13 cellular contexts compared by ENCODE assay signal in the genomic region with DNA sequence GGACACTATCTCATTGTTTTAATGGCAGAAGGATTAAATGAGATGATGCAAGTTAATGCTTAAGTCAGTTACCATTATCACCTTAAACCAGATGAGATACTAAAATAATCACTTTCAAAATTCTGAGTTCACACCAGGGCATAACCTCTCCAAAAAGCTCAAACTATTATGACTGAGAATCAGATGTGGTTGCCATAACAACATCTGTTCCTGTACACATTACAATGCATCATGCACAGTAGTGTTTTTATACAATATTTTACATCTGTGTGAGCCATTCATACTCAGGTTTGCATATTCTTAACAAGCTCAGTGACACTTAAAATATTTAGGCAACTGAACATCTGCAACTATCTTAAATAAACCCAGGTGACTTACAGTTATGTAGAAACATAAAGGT. TPM values are rescaled to one million over a fixed set of nuclear protein-coding genes. Genes with fewer than 3 reads are reported as not detected.
DNase-seq lines count a peak whose midpoint lies in the region; ATAC-seq and TF ChIP-seq lines count a peak whose summit lies in the region.
"Had no signal": no experiment of that assay in that cellular context is flagged by ENCODE, and none has a peak within 500 bp of the region (broad histone marks: within the 10 kb centered on the region; RNA-seq: fewer than 3 reads in every experiment).

No MANE protein-coding gene starts in this region.

- no peak for TF ChIP-seq CTCF in SK-N-SH (IDR thresholded peaks at IDR 0.05)
- TF ChIP-seq CTCF in fibroblast of villous mesenchyme (IDR thresholded peaks at IDR 0.05; ENCODE audit: insufficient read depth, low read depth, low read length) = no peak

- no peaks in the 10 kb centered on the region for H3K27me3 ChIP-seq in ACC112 (ENCODE audit: insufficient read depth, low read length)
- H3K27me3 ChIP-seq in SK-N-SH (ENCODE audit: insufficient read depth) = no peaks in the 10 kb centered on the region
- H3K27me3 ChIP-seq: cardiac muscle cell had no signal

- H3K79me2 ChIP-seq in ACC112 (ENCODE audit: control insufficient read depth, insufficient read depth, low read length, unreplicated experiment) = peaks cover 97% of the 10 kb centered on the region
- H3K79me2 ChIP-seq in SK-N-SH (ENCODE audit: insufficient read depth) = peaks cover 100% of the 10 kb centered on the region

- H3K9ac ChIP-seq in SK-N-SH = no peak overlapping the region; the same call in 1 of the 2 replicates

- no peaks in the 10 kb centered on the region for H3K9me3 ChIP-seq in SK-N-SH

- H2AFZ ChIP-seq in ACC112 (ENCODE audit: low read length, unreplicated experiment) (no peak overlapping the region), SK-N-SH (ENCODE audit: low read depth) (no peak overlapping the region)

- POLR2A ChIA-PET in SK-N-SH (lab: Yijun Ruan, JAX) = no interaction called here

- no peak for TF ChIP-seq EP300 in SK-N-SH (IDR thresholded peaks at IDR 0.05; ENCODE audit: borderline replicate concordance in 1 of 2, low read depth in 1 of 2, low read length in 1 of 2)

- H3K4me3 ChIP-seq in ACC112 (ENCODE audit: low read depth, low read length) (no peak overlapping the region), SK-N-SH (ENCODE audit: low read depth in 2 of 2, low read length in 1 of 2) (no peak overlapping the region), fibroblast of villous mesenchyme (ENCODE audit: low read depth, low read length) (no peak overlapping the region)
- H3K4me3 ChIP-seq: cardiac muscle cell had no signal

- H3K36me3 ChIP-seq in ACC112 (ENCODE audit: insufficient read depth, low read length) (no peaks in the 10 kb centered on the region), SK-N-SH (replicated peaks in 1 of 2; ENCODE audit: control insufficient read depth in 1 of 2, insufficient read depth in 2 of 2, low read length in 1 of 2) (peaks cover 46 to 52% of the 10 kb centered on the region in 2 experiments)

- CTCF ChIA-PET in SK-N-SH (lab: Yijun Ruan, JAX) = interaction anchor here (0.9 to 16.1 kb wide), 3 partner anchors 9 to 130 kb away, joined by 3 to 340 read pairs (median 58); a partner anchor contains a TSS

- no peak for DNase-seq in SK-N-SH
- DNase-seq in fibroblast of villous mesenchyme (ENCODE audit: low read depth) = peak; percentile 47
- no peak for DNase-seq in iPS-NIHi11 (ENCODE audit: low spot score)
- no peak for DNase-seq in NOMO-1 treated with dmso at 0.1 percent for 144 hours (lab: John Stamatoyannopoulos, UW; ENCODE audit: unreplicated experiment)
- DNase-seq: activated CD4-positive, alpha-beta T cell treated with anti-CD3 and anti-CD28 coated beads, Interleukin-2, amount 50 U/mL, for 1 hour; head of caudate nucleus; SHP77 had no signal

- peaks cover 27% of the 10 kb centered on the region for H3F3A ChIP-seq in SK-N-SH (replicated peaks; ENCODE audit: insufficient read depth)

- peaks cover 100% of the 10 kb centered on the region for H4K20me1 ChIP-seq in SK-N-SH (ENCODE audit: insufficient read depth)

- H3K9me2 ChIP-seq in SK-N-SH = no peaks in the 10 kb centered on the region

- ATAC-seq in GM18867 (IDR thresholded peaks at IDR 0.05; ENCODE audit: unreplicated experiment) (peak; percentile 42), GM21717 (IDR thresholded peaks at IDR 0.05; ENCODE audit: unreplicated experiment) (no peak), GM19452 (IDR thresholded peaks at IDR 0.05; ENCODE audit: unreplicated experiment) (no peak)

- H3K27ac ChIP-seq in ACC112 (ENCODE audit: low read depth, low read length) = peak overlapping the region; percentile 57; the same call in 1 of the 2 replicates
- H3K27ac ChIP-seq in SK-N-SH (ENCODE audit: low read depth in 2 of 2, low read length in 1 of 2) = peak overlapping the region in 1 of 2 experiments; percentile 46; a peak in 2 of 4 replicates
- H3K27ac ChIP-seq: C4-2B, cardiac muscle cell had no signal

- H3K4me2 ChIP-seq in SK-N-SH = peak overlapping the region; percentile 22; the same call in 1 of the 2 replicates

- TF ChIP-seq RAD21 in SK-N-SH (IDR thresholded peaks at IDR 0.05; ENCODE audit: low read length) = no peak

- peaks cover 48% of the 10 kb centered on the region for H3K4me1 ChIP-seq in ACC112 (ENCODE audit: control insufficient read depth, insufficient read depth, low read length, unreplicated experiment)
- H3K4me1 ChIP-seq in SK-N-SH (ENCODE audit: control insufficient read depth in 1 of 2, insufficient read depth in 2 of 2, low read depth in 1 of 2, low read length in 1 of 2) = peaks cover 29 to 37% of the 10 kb centered on the region in 2 experiments; a peak in 3 of 4 replicates

TF ChIP-seq in SK-N-SH, 30 proteins besides CTCF, POLR2A, EP300 and RAD21 (continues in another document):
- TF ChIP-seq, protein P1, sequence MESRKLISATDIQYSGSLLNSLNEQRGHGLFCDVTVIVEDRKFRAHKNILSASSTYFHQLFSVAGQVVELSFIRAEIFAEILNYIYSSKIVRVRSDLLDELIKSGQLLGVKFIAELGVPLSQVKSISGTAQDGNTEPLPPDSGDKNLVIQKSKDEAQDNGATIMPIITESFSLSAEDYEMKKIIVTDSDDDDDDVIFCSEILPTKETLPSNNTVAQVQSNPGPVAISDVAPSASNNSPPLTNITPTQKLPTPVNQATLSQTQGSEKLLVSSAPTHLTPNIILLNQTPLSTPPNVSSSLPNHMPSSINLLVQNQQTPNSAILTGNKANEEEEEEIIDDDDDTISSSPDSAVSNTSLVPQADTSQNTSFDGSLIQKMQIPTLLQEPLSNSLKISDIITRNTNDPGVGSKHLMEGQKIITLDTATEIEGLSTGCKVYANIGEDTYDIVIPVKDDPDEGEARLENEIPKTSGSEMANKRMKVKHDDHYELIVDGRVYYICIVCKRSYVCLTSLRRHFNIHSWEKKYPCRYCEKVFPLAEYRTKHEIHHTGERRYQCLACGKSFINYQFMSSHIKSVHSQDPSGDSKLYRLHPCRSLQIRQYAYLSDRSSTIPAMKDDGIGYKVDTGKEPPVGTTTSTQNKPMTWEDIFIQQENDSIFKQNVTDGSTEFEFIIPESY (IDR thresholded peaks at IDR 0.05; ENCODE audit: borderline replicate concordance, low read depth) = no peak
- TF ChIP-seq TEAD4 (IDR thresholded peaks at IDR 0.05; ENCODE audit: borderline replicate concordance, insufficient read depth) = no peak
- no peak for TF ChIP-seq TAF1 (IDR thresholded peaks at IDR 0.05; ENCODE audit: borderline replicate concordance, low read depth, low read length)
- no peak for TF ChIP-seq ELF1 (IDR thresholded peaks at IDR 0.05)
- no peak for TF ChIP-seq RCOR1 (IDR thresholded peaks at IDR 0.05; ENCODE audit: low read length)
- no peak for TF ChIP-seq GATA2 (CRISPR knock-in tag; IDR thresholded peaks at IDR 0.05)
- TF ChIP-seq JUND (IDR thresholded peaks at IDR 0.05) = no peak
- no peak for TF ChIP-seq NRF1 (IDR thresholded peaks at IDR 0.05; ENCODE audit: low read depth, low read length)
- TF ChIP-seq MEF2A (IDR thresholded peaks at IDR 0.05; ENCODE audit: borderline replicate concordance, low read depth) = no peak
- TF ChIP-seq, protein P2, sequence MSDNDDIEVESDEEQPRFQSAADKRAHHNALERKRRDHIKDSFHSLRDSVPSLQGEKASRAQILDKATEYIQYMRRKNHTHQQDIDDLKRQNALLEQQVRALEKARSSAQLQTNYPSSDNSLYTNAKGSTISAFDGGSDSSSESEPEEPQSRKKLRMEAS (IDR thresholded peaks at IDR 0.05; ENCODE audit: low read depth) = no peak
- TF ChIP-seq, protein P3, sequence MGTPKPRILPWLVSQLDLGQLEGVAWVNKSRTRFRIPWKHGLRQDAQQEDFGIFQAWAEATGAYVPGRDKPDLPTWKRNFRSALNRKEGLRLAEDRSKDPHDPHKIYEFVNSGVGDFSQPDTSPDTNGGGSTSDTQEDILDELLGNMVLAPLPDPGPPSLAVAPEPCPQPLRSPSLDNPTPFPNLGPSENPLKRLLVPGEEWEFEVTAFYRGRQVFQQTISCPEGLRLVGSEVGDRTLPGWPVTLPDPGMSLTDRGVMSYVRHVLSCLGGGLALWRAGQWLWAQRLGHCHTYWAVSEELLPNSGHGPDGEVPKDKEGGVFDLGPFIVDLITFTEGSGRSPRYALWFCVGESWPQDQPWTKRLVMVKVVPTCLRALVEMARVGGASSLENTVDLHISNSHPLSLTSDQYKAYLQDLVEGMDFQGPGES (IDR thresholded peaks at IDR 0.05; ENCODE audit: low read depth, low read length) = no peak
- TF ChIP-seq RFX5 (IDR thresholded peaks at IDR 0.05; ENCODE audit: low read length) = no peak
- TF ChIP-seq SMC3 (IDR thresholded peaks at IDR 0.05; ENCODE audit: low read depth, low read length) = no peak
- TF ChIP-seq, protein P4, sequence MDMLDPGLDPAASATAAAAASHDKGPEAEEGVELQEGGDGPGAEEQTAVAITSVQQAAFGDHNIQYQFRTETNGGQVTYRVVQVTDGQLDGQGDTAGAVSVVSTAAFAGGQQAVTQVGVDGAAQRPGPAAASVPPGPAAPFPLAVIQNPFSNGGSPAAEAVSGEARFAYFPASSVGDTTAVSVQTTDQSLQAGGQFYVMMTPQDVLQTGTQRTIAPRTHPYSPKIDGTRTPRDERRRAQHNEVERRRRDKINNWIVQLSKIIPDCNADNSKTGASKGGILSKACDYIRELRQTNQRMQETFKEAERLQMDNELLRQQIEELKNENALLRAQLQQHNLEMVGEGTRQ (IDR thresholded peaks at IDR 0.05; ENCODE audit: borderline replicate concordance, low read depth, low read length) = no peak
- no peak for TF ChIP-seq TCF12 (IDR thresholded peaks at IDR 0.05)

RNA-seq across cellular contexts. Expression of a gene that starts 10.2 kb away (rescaled TPM):
- polyA plus RNA-seq in SK-N-SH (2012; rRNA removed) = 13.3 TPM in 2 replicates
- 21.5 and 22.5 TPM in 2 replicates for polyA plus RNA-seq in SK-N-SH (2012; cell fraction: cytosol; rRNA removed)
- 27.6 and 49.7 TPM in 2 replicates for polyA plus RNA-seq in SK-N-SH (2012; cell fraction: nucleus; rRNA removed)
- 26.7 and 26.8 TPM in 2 replicates for total RNA-seq in fibroblast of villous mesenchyme

RNA-seq across cellular contexts. Expression of a gene that starts 37.3 kb away (rescaled TPM):
- polyA plus RNA-seq in SK-N-SH (2012; rRNA removed) = 72.1 and 109 TPM in 2 replicates
- 119 and 126 TPM in 2 replicates for polyA plus RNA-seq in SK-N-SH (2012; cell fraction: cytosol; rRNA removed)
- polyA plus RNA-seq in SK-N-SH (2012; cell fraction: nucleus; rRNA removed) = 26.5 and 45.0 TPM in 2 replicates
- 55.4 and 62.6 TPM in 2 replicates for total RNA-seq in fibroblast of villous mesenchyme

RNA-seq across cellular contexts. Expression of a gene that starts 37.6 kb away (rescaled TPM):
- polyA plus RNA-seq in SK-N-SH (2012; rRNA removed) = 4.0 and 4.4 TPM in 2 replicates
- polyA plus RNA-seq in SK-N-SH (2012; cell fraction: cytosol; rRNA removed) = 3.0 and 3.9 TPM in 2 replicates
- 1.9 and 2.6 TPM in 2 replicates for polyA plus RNA-seq in SK-N-SH (2012; cell fraction: nucleus; rRNA removed)
- total RNA-seq in fibroblast of villous mesenchyme = 9.0 and 10.4 TPM in 2 replicates
